Comparison of ENCODE assay signal across 8 cellular contexts in the genomic region with DNA sequence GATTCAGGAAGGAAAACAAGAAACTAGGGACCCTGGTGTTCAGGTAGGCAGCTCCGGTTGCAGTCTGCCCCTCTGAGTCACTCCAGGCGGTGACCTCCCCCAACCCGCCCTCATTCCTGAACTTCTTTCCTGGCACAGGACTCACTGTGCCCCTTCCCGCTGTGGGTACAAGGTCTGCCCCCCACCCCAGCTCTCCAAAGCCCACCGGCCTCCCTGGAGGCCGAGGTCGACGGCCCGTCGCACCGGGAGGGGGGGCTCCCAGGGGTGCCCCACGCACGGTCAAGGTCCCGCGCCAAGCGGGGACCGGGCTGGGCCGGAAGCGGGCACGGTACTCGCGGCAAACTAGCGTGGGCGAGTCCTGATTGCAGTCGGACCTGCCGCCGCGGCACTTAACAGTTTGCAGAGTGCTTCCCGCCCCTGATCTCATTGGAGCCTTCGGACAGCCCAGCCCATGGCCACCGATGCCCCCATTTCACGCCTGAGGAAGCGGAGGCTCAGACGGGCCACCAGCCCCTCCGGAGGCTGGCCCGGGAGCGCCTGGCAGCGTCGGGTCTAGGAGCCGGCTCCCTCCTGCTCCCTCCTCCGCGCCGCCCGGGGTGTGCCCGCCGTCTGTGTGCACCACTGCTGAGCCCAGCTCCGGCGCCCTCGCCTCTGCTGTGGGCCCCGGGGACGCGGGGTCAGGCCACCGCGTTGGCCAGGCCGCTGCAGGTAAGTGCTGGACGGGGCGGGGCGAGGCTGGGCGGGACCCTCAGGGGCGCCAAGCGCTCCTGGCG. TPM values are rescaled to one million over a fixed set of nuclear protein-coding genes. Genes with fewer than 3 reads are reported as not detected.
A peak's percentile ranks its signal among the peaks of the same experiment; 100 is the strongest.
DNase-seq lines count a peak whose midpoint lies in the region; ATAC-seq and TF ChIP-seq lines count a peak whose summit lies in the region.
"Had no signal": no experiment of that assay in that cellular context is flagged by ENCODE, and none has a peak within 500 bp of the region (broad histone marks: within the 10 kb centered on the region; RNA-seq: fewer than 3 reads in every experiment).

A gene (plus strand): TSS at position 144 of the 773 bp plus-strand sequence. CDS start 3,549 bp downstream, outside the sequence.

- POLR2A ChIA-PET in activated CD8-positive, alpha-beta T cell treated with anti-CD3 and anti-CD28 coated beads for 36 hours (lab: Charles Lee): interaction anchor here (1.1 kb wide), 1 partner anchor 14 kb away, joined by 3 read pairs; no protein-coding TSS in a partner anchor

- H3K4me1 Mint-ChIP-seq in activated CD8-positive, alpha-beta T cell treated with anti-CD3 and anti-CD28 coated beads for 36 hours (ENCODE audit: low read depth): peaks cover 2% of the 10 kb centered on the region
- H3K4me1 Mint-ChIP-seq in stimulated activated memory B cell treated with anti-CD40 and anti-IgM and Interleukin-4, amounts not matched to agents 10 μg/mL and 1 μg/mL and 100 μg/mL, for 72 hours: peaks cover under 1% of the 10 kb centered on the region

- TF ChIP-seq CTCF in activated CD8-positive, alpha-beta T cell treated with anti-CD3 and anti-CD28 coated beads for 36 hours (IDR thresholded peaks at IDR 0.05): no peak

- DNase-seq in HK-2 (ENCODE audit: unreplicated experiment): peak; percentile 29
- DNase-seq in activated CD8-positive, alpha-beta T cell treated with anti-CD3 and anti-CD28 coated beads for 36 hours: peak; percentile 36
- peak; percentile 85 for DNase-seq in iPS-NIHi11 (ENCODE audit: low spot score)
- DNase-seq in NCI-H2171 (lab: John Stamatoyannopoulos, UW): no peak
- no peak for DNase-seq in DMS153 (lab: John Stamatoyannopoulos, UW)
- DNase-seq in SIG-M5 (lab: John Stamatoyannopoulos, UW): no peak

- no peaks in the 10 kb centered on the region for H3K36me3 Mint-ChIP-seq in activated CD8-positive, alpha-beta T cell treated with anti-CD3 and anti-CD28 coated beads for 36 hours (ENCODE audit: low read depth)
- no peaks in the 10 kb centered on the region for H3K36me3 Mint-ChIP-seq in stimulated activated memory B cell treated with anti-CD40 and anti-IgM and Interleukin-4, amounts not matched to agents 10 μg/mL and 1 μg/mL and 100 μg/mL, for 72 hours

- intact Hi-C loops in activated CD8-positive, alpha-beta T cell treated with anti-CD3 and anti-CD28 coated beads for 36 hours (cut with micrococcal nuclease): no loop called here

- CTCF ChIA-PET in activated CD8-positive, alpha-beta T cell treated with anti-CD3 and anti-CD28 coated beads for 36 hours (lab: Charles Lee): interaction anchor here (1.7 kb wide), 1 partner anchor 72 kb away, joined by 14 read pairs; no protein-coding TSS in a partner anchor

- H3K9me3 Mint-ChIP-seq in activated CD8-positive, alpha-beta T cell treated with anti-CD3 and anti-CD28 coated beads for 36 hours: no peaks in the 10 kb centered on the region
- H3K9me3 Mint-ChIP-seq in stimulated activated memory B cell treated with anti-CD40 and anti-IgM and Interleukin-4, amounts not matched to agents 10 μg/mL and 1 μg/mL and 100 μg/mL, for 72 hours: no peaks in the 10 kb centered on the region

- peaks cover 38% of the 10 kb centered on the region for H3K27me3 Mint-ChIP-seq in activated CD8-positive, alpha-beta T cell treated with anti-CD3 and anti-CD28 coated beads for 36 hours
- peaks cover 66% of the 10 kb centered on the region for H3K27me3 Mint-ChIP-seq in stimulated activated memory B cell treated with anti-CD40 and anti-IgM and Interleukin-4, amounts not matched to agents 10 μg/mL and 1 μg/mL and 100 μg/mL, for 72 hours

- H3K27ac Mint-ChIP-seq in activated CD8-positive, alpha-beta T cell treated with anti-CD3 and anti-CD28 coated beads for 36 hours: no peak within 1 kb of the TSS
- H3K27ac Mint-ChIP-seq in stimulated activated memory B cell treated with anti-CD40 and anti-IgM and Interleukin-4, amounts not matched to agents 10 μg/mL and 1 μg/mL and 100 μg/mL, for 72 hours: no peak within 1 kb of the TSS

- H3K4me3 Mint-ChIP-seq in activated CD8-positive, alpha-beta T cell treated with anti-CD3 and anti-CD28 coated beads for 36 hours: no peak within 1 kb of the TSS
- no peak within 1 kb of the TSS for H3K4me3 Mint-ChIP-seq in stimulated activated memory B cell treated with anti-CD40 and anti-IgM and Interleukin-4, amounts not matched to agents 10 μg/mL and 1 μg/mL and 100 μg/mL, for 72 hours

- peak; percentile 49 for ATAC-seq in activated CD8-positive, alpha-beta T cell treated with anti-CD3 and anti-CD28 coated beads for 36 hours
- peak; percentile 26 for ATAC-seq in stimulated activated memory B cell treated with anti-CD40 and anti-IgM and Interleukin-4, amounts not matched to agents 10 μg/mL and 1 μg/mL and 100 μg/mL, for 72 hours

RNA-seq across cellular contexts. Expression of the gene that starts here (rescaled TPM):
- total RNA-seq in activated CD8-positive, alpha-beta T cell treated with anti-CD3 and anti-CD28 coated beads for 36 hours: not detected
- total RNA-seq: T-helper 1 cell treated with Interleukin-12 subunit alpha and Interleukin-12 subunit beta and Interleukin-4 antibody, amounts not matched to agents 30 ng/mL and 1 ng/mL, for 36 hours had no signal

Comparison
In these comparisons a context has a peak if more than half of its experiments do, and no peak if none do; other contexts are left out.
1. Peak in DNase-seq and ATAC-seq in activated CD8-positive, alpha-beta T cell treated with anti-CD3 and anti-CD28 coated beads for 36 hours; RNA of the gene not detected or under 1 TPM.
2. DNase-seq: peak in HK-2 (single experiment) and iPS-NIHi11 (single experiment); none in NCI-H2171 (single experiment), DMS153 (single experiment) and SIG-M5 (single experiment).